27 cellular contexts compared by ENCODE assay signal in genomic region chr17:76551685-76552084, GRCh38. TPM values are rescaled to one million over a fixed set of nuclear protein-coding genes. Genes with fewer than 3 reads are reported as not detected.
A peak's percentile ranks its signal among the peaks of the same experiment; 100 is the strongest.
DNase-seq lines count a peak whose midpoint lies in the region; ATAC-seq, FAIRE-seq and TF ChIP-seq lines count a peak whose summit lies in the region.
"Had no signal": no experiment of that assay in that cellular context is flagged by ENCODE, and none has a peak within 500 bp of the region (broad histone marks: within the 10 kb centered on the region; RNA-seq: fewer than 3 reads in every experiment).

No MANE protein-coding gene starts in this region.

- H4K20me1 ChIP-seq in IMR-90 (ENCODE audit: insufficient read depth, low read length) (peaks cover 5% of the 10 kb centered on the region; the same call in 1 of the 2 replicates), H1 (replicated peaks in 1 of 2; ENCODE audit: control insufficient read depth in 1 of 2, insufficient read depth in 2 of 2, low read length in 2 of 2) (peaks cover 0 to 7% of the 10 kb centered on the region in 2 experiments), smooth muscle cell (ENCODE audit: low read depth) (no peaks in the 10 kb centered on the region)

- peak overlapping the region; percentile 91; the same call in 1 of the 2 replicates for H3K4ac ChIP-seq in IMR-90 (ENCODE audit: low read depth, low read length)
- no peak overlapping the region for H3K4ac ChIP-seq in H1 (replicated peaks; ENCODE audit: insufficient read length, low read depth, low read length)

- peaks cover 6% of the 10 kb centered on the region; the same call in 1 of the 2 replicates for H3K23me2 ChIP-seq in H1 (ENCODE audit: low read depth, low read length)

- no TSS peak for BruUV-seq in IMR-90 (replicated peaks; lab: Mats Ljungman, UMichigan)

- WGBS in IMR-90 (ENCODE audit: extremely low coverage in 2 of 2, insufficient read length in 1 of 2), 2 experiments = no CpG with 5 or more reads among the region's 4 CpGs
- WGBS in H1 (ENCODE audit: extremely low coverage in 1 of 2, insufficient coverage in 1 of 2, insufficient read length in 1 of 2, insufficient replicate concordance in 2 of 2, low coverage in 1 of 2, low lambda C conversion rate in 2 of 2, missing lambda C conversion rate in 1 of 2), 2 experiments = 88% methylated on average over 4 of the region's 4 CpGs; no CpG with 5 or more reads in 1 of the 2 experiments
- 95% methylated on average over 4 of the region's 4 CpGs for WGBS in smooth muscle cell (ENCODE audit: low lambda C conversion rate)

- TF ChIP-seq POLR2A in IMR-90 (IDR thresholded peaks at IDR 0.05; ENCODE audit: low read depth, low read length) = no peak
- TF ChIP-seq POLR2A in H1 (IDR thresholded peaks at IDR 0.05; ENCODE audit: control extremely low read depth in 1 of 2, low read depth in 2 of 2, low read length in 2 of 2) = no peak

- H2BK20ac ChIP-seq in IMR-90 (ENCODE audit: low read depth, low read length) (peak overlapping the region; percentile 92), H1 (ENCODE audit: low read length) (no peak overlapping the region)

- H3K4me1 ChIP-seq in IMR-90 (ENCODE audit: control insufficient read depth, insufficient read depth, low read length) (peaks cover 13% of the 10 kb centered on the region), H1 (replicated peaks in 1 of 4; ENCODE audit: control insufficient read depth in 3 of 4, insufficient read depth in 4 of 4, low read length in 3 of 4) (peaks cover 1 to 11% (median 4%) of the 10 kb centered on the region in 4 experiments; a peak in 5 of 7 replicates), smooth muscle cell (ENCODE audit: low read depth) (peaks cover 6% of the 10 kb centered on the region)

- H3K14ac ChIP-seq in IMR-90 (replicated peaks; ENCODE audit: low read depth, low read length) (peak overlapping the region; percentile 97), H1 (ENCODE audit: insufficient read length) (no peak overlapping the region)

- no peak overlapping the region for H2BK12ac ChIP-seq in H1 (ENCODE audit: low read depth, low read length)

- intact Hi-C loops in IMR-90 (cut with micrococcal nuclease) = no loop called here

- H3K23ac ChIP-seq in IMR-90 (ENCODE audit: low read depth, low read length) (peak overlapping the region; percentile 86; the same call in 1 of the 2 replicates), H1 (ENCODE audit: insufficient read length) (no peak overlapping the region)

- H4K5ac ChIP-seq in IMR-90 (ENCODE audit: low read depth, low read length) = peak overlapping the region; percentile 77
- no peak overlapping the region for H4K5ac ChIP-seq in H1 (ENCODE audit: insufficient read length, low read depth, low read length)

- H3K4me2 ChIP-seq in IMR-90 (ENCODE audit: low read depth, low read length) (no peak overlapping the region), H1 (ENCODE audit: insufficient read depth in 1 of 2, low read depth in 2 of 2, low read length in 2 of 2) (no peak overlapping the region), smooth muscle cell (peak overlapping the region; percentile 64)

- peak overlapping the region; percentile 8 for H2AK9ac ChIP-seq in IMR-90 (replicated peaks; ENCODE audit: low read depth, low read length, poor library complexity)

- DNase-seq in DMS153 (lab: John Stamatoyannopoulos, UW) (peak; percentile 14), DMS153 treated with DMSO at 0.1 percent for 48 hours (lab: John Stamatoyannopoulos, UW; ENCODE audit: unreplicated experiment) (no peak), IMR-90 (no peak), H1 (ENCODE audit: low read depth in 1 of 2, low spot score in 2 of 2) (no peak), smooth muscle cell (lab: John Stamatoyannopoulos, UW; ENCODE audit: unreplicated experiment) (no peak), NCI-H2227 (lab: John Stamatoyannopoulos, UW; ENCODE audit: unreplicated experiment) (no peak), omental fat pad (ENCODE audit: low spot score) (no peak), AML-193 (lab: John Stamatoyannopoulos, UW) (no peak)
- DNase-seq: activated CD4-positive, alpha-beta memory T cell treated with anti-CD3 and anti-CD28 coated beads for 36 hours; activated gamma-delta T cell treated with Interleukin-2 at 50 U/mL for 16 hours; activated T-cell treated with anti-CD3 and anti-CD28 coated beads for 4 hours; C1 segment of cervical spinal cord; effector memory CD4-positive, alpha-beta T cell; H7; left ventricle myocardium superior; MM.1S; NCI-H1930; NCI-H524 treated with DMSO at 0.1 percent for 48 hours; nucleus accumbens; T-helper 2 cell had no signal

- H4K91ac ChIP-seq in IMR-90 (ENCODE audit: insufficient read depth, low read depth, low read length) = peak overlapping the region; percentile 91
- H4K91ac ChIP-seq in H1 (replicated peaks; ENCODE audit: insufficient read length, low read length) = no peak overlapping the region

- no peaks in the 10 kb centered on the region for H3K36me3 ChIP-seq in IMR-90 (ENCODE audit: control insufficient read depth, insufficient read depth, low read length)
- no peaks in the 10 kb centered on the region for H3K36me3 ChIP-seq in H1 (ENCODE audit: control insufficient read depth in 2 of 4, insufficient read depth in 4 of 4, low read length in 3 of 4)
- no peaks in the 10 kb centered on the region for H3K36me3 ChIP-seq in smooth muscle cell (ENCODE audit: low read depth)
- H3K36me3 ChIP-seq: SJSA1, tibial nerve had no signal

- peaks cover 12% of the 10 kb centered on the region for H3K9me1 ChIP-seq in IMR-90 (ENCODE audit: insufficient read depth, low read length)

- H3K56ac ChIP-seq in IMR-90 (ENCODE audit: extremely low read depth, insufficient read depth, low read length) (no peak overlapping the region), H1 (replicated peaks; ENCODE audit: insufficient read length, low read depth, low read length) (no peak overlapping the region)

- H3K9ac ChIP-seq in IMR-90 (ENCODE audit: low read depth, low read length) (no peak overlapping the region), H1 (replicated peaks in 1 of 4; ENCODE audit: extremely low read depth in 1 of 4, low read depth in 3 of 4, low read length in 3 of 4) (no peak overlapping the region), smooth muscle cell (ENCODE audit: low read depth) (peak overlapping the region; percentile 9)

- H3K27ac ChIP-seq in IMR-90 (ENCODE audit: insufficient read depth, low read length) (peak overlapping the region; percentile 83; the same call in 1 of the 2 replicates), H1 (ENCODE audit: low read depth, low read length) (no peak overlapping the region), smooth muscle cell (ENCODE audit: low read depth) (peak overlapping the region; percentile 54)
- H3K27ac ChIP-seq: 22Rv1, SJSA1 had no signal

- no peak overlapping the region for H2AFZ ChIP-seq in IMR-90 (replicated peaks; ENCODE audit: low read length, poor library complexity)
- H2AFZ ChIP-seq in H1 (ENCODE audit: low read length) = no peak overlapping the region
- H2AFZ ChIP-seq in smooth muscle cell (ENCODE audit: low read depth) = no peak overlapping the region

- POLR2A ChIA-PET in IMR-90 (lab: Charles Lee; ENCODE audit: unreplicated experiment) (no interaction called here), H1 (lab: Charles Lee; ENCODE audit: partially characterized antibody) (interaction anchor here (1.0 to 1.8 kb wide), 5 partner anchors 9 to 72 kb away, joined by 3 to 6 read pairs (median 4); no protein-coding TSS in a partner anchor)

- H2AK5ac ChIP-seq in IMR-90 (ENCODE audit: low read depth, low read length) (no peak overlapping the region; the same call in 1 of the 2 replicates), H1 (ENCODE audit: low read depth, low read length) (no peak overlapping the region)

- no peak for TF ChIP-seq EP300 in H1 (IDR thresholded peaks at IDR 0.05; ENCODE audit: borderline replicate concordance in 1 of 2, low read depth in 2 of 2, low read length in 2 of 2)

- H3K18ac ChIP-seq in IMR-90 (ENCODE audit: low read depth, low read length) (peak overlapping the region; percentile 92), H1 (ENCODE audit: extremely low read depth, low read length) (no peak overlapping the region)

- H3K27me3 ChIP-seq in IMR-90 (ENCODE audit: control insufficient read depth, insufficient read depth, low read length) = no peaks in the 10 kb centered on the region
- no peaks in the 10 kb centered on the region for H3K27me3 ChIP-seq in H1 (replicated peaks in 1 of 4; ENCODE audit: control insufficient read depth in 3 of 4, extremely low read depth in 1 of 4, insufficient read depth in 3 of 4, low read length in 3 of 4)
- H3K27me3 ChIP-seq in smooth muscle cell (ENCODE audit: low read depth) = no peaks in the 10 kb centered on the region
- H3K27me3 ChIP-seq: SJSA1, tibial nerve had no signal

- FAIRE-seq in H1 (lab: Jason Lieb, UNC) = no peak
- FAIRE-seq: GM12878, GM19239 had no signal

- in situ Hi-C loops in IMR-90 (cut with MboI; ENCODE audit: low sequenced_read_pairs) = no loop called here

- TF ChIP-seq CTCF in IMR-90 (conservative IDR thresholded peaks at IDR 0.05; ENCODE audit: low read depth, low read length) (no peak), H1 (IDR thresholded peaks at IDR 0.05; ENCODE audit: control extremely low read depth in 1 of 3, insufficient read depth in 1 of 3, low read depth in 1 of 3, low read length in 3 of 3) (no peak), smooth muscle cell (IDR thresholded peaks at IDR 0.05; ENCODE audit: borderline replicate concordance, insufficient read depth, poor library complexity, severe bottlenecking) (no peak), omental fat pad (IDR thresholded peaks at IDR 0.05) (no peak)

- H2BK15ac ChIP-seq in IMR-90 (ENCODE audit: low read depth, low read length) (0 out of 3 replicates have a peak overlapping the region, but pooled peaks have one; percentile 53), H1 (ENCODE audit: low read length) (no peak overlapping the region)

- H3K4me3 ChIP-seq in IMR-90 (ENCODE audit: insufficient read depth, low read depth, low read length) (no peak overlapping the region), H1 (ENCODE audit: extremely low read depth in 1 of 4, insufficient read depth in 2 of 4, low read depth in 3 of 4, low read length in 4 of 4) (no peak overlapping the region), smooth muscle cell (no peak overlapping the region)
- H3K4me3 ChIP-seq: GM12878, SJSA1, tibial nerve had no signal

- ATAC-seq in IMR-90 (ENCODE audit: low read depth) (no peak), omental fat pad (ENCODE audit: low FRiP score) (no peak)
- ATAC-seq: left ventricle myocardium superior; stimulated activated memory B cell treated with anti-CD40 and anti-IgM and Interleukin-4, amounts not matched to agents 10 μg/mL and 1 μg/mL and 100 μg/mL, for 72 hours; WTC11 had no signal

- H2BK120ac ChIP-seq in IMR-90 (ENCODE audit: low read depth, low read length) = peak overlapping the region; percentile 96
- peak overlapping the region; percentile 6 for H2BK120ac ChIP-seq in H1 (replicated peaks; ENCODE audit: low read depth, low read length)

- TF ChIP-seq RAD21 in IMR-90 (IDR thresholded peaks at IDR 0.05; ENCODE audit: low read length) = no peak
- no peak for TF ChIP-seq RAD21 in H1 (IDR thresholded peaks at IDR 0.05 in 1 of 2, conservative IDR thresholded peaks at IDR 0.05 in 1 of 2; ENCODE audit: low read depth in 2 of 2, low read length in 2 of 2)

- H3K79me2 ChIP-seq in H1 (ENCODE audit: control insufficient read depth in 1 of 2, insufficient read depth in 2 of 2, low read length in 2 of 2) (no peaks in the 10 kb centered on the region; a peak in 1 of 4 replicates), smooth muscle cell (ENCODE audit: low read depth) (no peaks in the 10 kb centered on the region)

- H3K79me1 ChIP-seq in IMR-90 (ENCODE audit: low read depth in 1 of 2, low read length in 2 of 2) = peaks cover 3 to 16% of the 10 kb centered on the region in 2 experiments
- H3K79me1 ChIP-seq in H1 (ENCODE audit: low read depth, low read length) = no peaks in the 10 kb centered on the region

- H4K8ac ChIP-seq in IMR-90 (ENCODE audit: low read depth in 2 of 2, low read length in 2 of 2) (peak overlapping the region; percentile 39 to 94; a peak in 3 of 4 replicates), H1 (ENCODE audit: extremely low read depth, insufficient read depth, low read length) (no peak overlapping the region)

- CTCF ChIA-PET in IMR-90 (lab: Yijun Ruan, JAX) (no interaction called here), H1 (lab: Charles Lee; ENCODE audit: partially characterized antibody) (interaction anchor here (0.7 to 5.2 kb wide), 13 partner anchors 10 to 144 kb away, joined by 3 to 39 read pairs (median 4); partner anchors contain the start of gene PRCD)

- dilution Hi-C loops in IMR-90 (cut with HindIII; ENCODE audit: low sequenced_read_pairs, unreplicated experiment) = no loop called here

- H2BK5ac ChIP-seq in IMR-90 (ENCODE audit: low read depth, low read length, poor library complexity, severe bottlenecking) (peak overlapping the region; percentile 82), H1 (ENCODE audit: low read depth, low read length) (no peak overlapping the region; the same call in 1 of the 2 replicates)

- H3K9me3 ChIP-seq in IMR-90 (ENCODE audit: control insufficient read depth, insufficient read depth, low read length) (no peaks in the 10 kb centered on the region), H1 (ENCODE audit: insufficient read depth in 2 of 2, low read depth in 1 of 2, low read length in 1 of 2) (no peaks in the 10 kb centered on the region), smooth muscle cell (replicated peaks; ENCODE audit: low read depth) (no peaks in the 10 kb centered on the region)
- H3K9me3 ChIP-seq: SJSA1, tibial nerve had no signal

- H3F3A ChIP-seq in smooth muscle cell (ENCODE audit: low read depth) = peaks cover 5% of the 10 kb centered on the region

RNA-seq across cellular contexts. Expression of gene PRCD, which starts 11.8 kb away (rescaled TPM):
- total RNA-seq in IMR-90 (2012; rRNA removed) = under 0.01 TPM in 1 of 2 replicates, not detected in the other
- polyA plus RNA-seq in IMR-90 (2012; rRNA removed) = 0.32 TPM in 2 replicates
- polyA plus RNA-seq in IMR-90 (2012; cell fraction: cytosol; rRNA removed) = 0.24 and 0.26 TPM in 2 replicates
- 1.4 and 3.8 TPM in 2 replicates for polyA plus RNA-seq in IMR-90 (2012; cell fraction: nucleus; rRNA removed; ENCODE audit: low replicate concordance)
- total RNA-seq in H1 (2021; fragmentation: NEBNext Ultra II Directional; extraction: Animal tissue kit (Norgen Biotek cat#: 25700)) = 1.4 and 2.1 TPM in 2 replicates
- 0.77 and 1.1 TPM in 2 replicates for polyA plus RNA-seq in H1 (2011; rRNA removed)
- 1.4 TPM for polyA plus RNA-seq in H1 (2011; cell fraction: cytosol; rRNA removed)
- 3.1 TPM for polyA plus RNA-seq in H1 (2011; cell fraction: nucleus; rRNA removed)
- 1.1 to 1.6 TPM (median 1.5 TPM) in 4 replicates for polyA plus RNA-seq in H1 (2012, experiment 1 of 2)
- 2.3 TPM for polyA plus RNA-seq in H1 (2012, experiment 2 of 2)
- polyA plus RNA-seq in H1 (2013, experiment 1 of 2) = 2.0 TPM
- polyA plus RNA-seq in H1 (2013, experiment 2 of 2) = 1.5 TPM
- 0.12 and 0.22 TPM in 2 replicates for polyA minus RNA-seq in H1 (2011; rRNA and poly(A)+ RNA removed)
- polyA minus RNA-seq in H1 (2011; cell fraction: cytosol; rRNA and poly(A)+ RNA removed) = not detected
- 3.5 TPM for polyA minus RNA-seq in H1 (2011; cell fraction: nucleus; rRNA and poly(A)+ RNA removed)
- total RNA-seq in smooth muscle cell = 0.31 and 1.4 TPM in 2 replicates
- 5.0 and 5.8 TPM in 2 replicates for polyA plus RNA-seq in smooth muscle cell
- total RNA-seq in omental fat pad = 10 to 100 TPM in 1 of 4 donors, 1 to 10 TPM in 3; 2.3 to 20.0 (median 3.5) TPM
- total RNA-seq: activated CD4-positive, alpha-beta memory T cell treated with anti-CD3 and anti-CD28 coated beads for 36 hours had no signal

RNA-seq across cellular contexts. Expression of gene CYGB, which starts 14.2 kb away (rescaled TPM):
- 1.3 and 1.7 TPM in 2 replicates for total RNA-seq in IMR-90 (2012; rRNA removed)
- 2.9 and 3.5 TPM in 2 replicates for polyA plus RNA-seq in IMR-90 (2012; rRNA removed)
- polyA plus RNA-seq in IMR-90 (2012; cell fraction: cytosol; rRNA removed) = 3.6 and 4.3 TPM in 2 replicates
- polyA plus RNA-seq in IMR-90 (2012; cell fraction: nucleus; rRNA removed; ENCODE audit: low replicate concordance) = 1.2 and 1.9 TPM in 2 replicates
- total RNA-seq in H1 (2021; fragmentation: NEBNext Ultra II Directional; extraction: Animal tissue kit (Norgen Biotek cat#: 25700)) = 3.7 and 4.0 TPM in 2 replicates
- polyA plus RNA-seq in H1 (2011; rRNA removed) = 2.7 and 3.3 TPM in 2 replicates
- 1.7 TPM for polyA plus RNA-seq in H1 (2011; cell fraction: cytosol; rRNA removed)
- polyA plus RNA-seq in H1 (2011; cell fraction: nucleus; rRNA removed) = 1.7 TPM
- 1.4 to 3.4 TPM (median 2.9 TPM) in 4 replicates for polyA plus RNA-seq in H1 (2012, experiment 1 of 2)
- 4.0 TPM for polyA plus RNA-seq in H1 (2012, experiment 2 of 2)
- polyA plus RNA-seq in H1 (2013, experiment 1 of 2) = 2.8 TPM
- polyA plus RNA-seq in H1 (2013, experiment 2 of 2) = 2.8 TPM
- polyA minus RNA-seq in H1 (2011; rRNA and poly(A)+ RNA removed) = 0.19 and 1.4 TPM in 2 replicates
- polyA minus RNA-seq in H1 (2011; cell fraction: cytosol; rRNA and poly(A)+ RNA removed) = 0.66 TPM
- polyA minus RNA-seq in H1 (2011; cell fraction: nucleus; rRNA and poly(A)+ RNA removed) = 0.80 TPM
- 4.9 and 13.9 TPM in 2 replicates for total RNA-seq in smooth muscle cell
- polyA plus RNA-seq in smooth muscle cell = 20.5 and 22.2 TPM in 2 replicates
- total RNA-seq in omental fat pad = 10 to 100 TPM; 18.9 to 46.2 (median 35.2) TPM
- total RNA-seq: activated CD4-positive, alpha-beta memory T cell treated with anti-CD3 and anti-CD28 coated beads for 36 hours had no signal
- polyA plus RNA-seq: GM12878 had no signal

RNA-seq across cellular contexts. Expression of gene ST6GALNAC2, which starts 34.0 kb away (rescaled TPM):
- total RNA-seq in IMR-90 (2012; rRNA removed) = not detected in 2 replicates
- 0.10 TPM in 1 of 2 replicates, not detected in the other for polyA plus RNA-seq in IMR-90 (2012; rRNA removed)
- polyA plus RNA-seq in IMR-90 (2012; cell fraction: cytosol; rRNA removed) = 0.06 and 0.18 TPM in 2 replicates
- polyA plus RNA-seq in IMR-90 (2012; cell fraction: nucleus; rRNA removed; ENCODE audit: low replicate concordance) = 0.03 and 0.25 TPM in 2 replicates
- total RNA-seq in H1 (2021; fragmentation: NEBNext Ultra II Directional; extraction: Animal tissue kit (Norgen Biotek cat#: 25700)) = not detected in 2 replicates
- 0.09 TPM in 1 of 2 replicates, not detected in the other for polyA plus RNA-seq in H1 (2011; rRNA removed)
- polyA plus RNA-seq in H1 (2011; cell fraction: cytosol; rRNA removed) = not detected
- polyA plus RNA-seq in H1 (2011; cell fraction: nucleus; rRNA removed) = not detected
- polyA plus RNA-seq in H1 (2012, experiment 1 of 2) = not detected in 4 replicates
- not detected for polyA plus RNA-seq in H1 (2012, experiment 2 of 2)
- not detected for polyA plus RNA-seq in H1 (2013, experiment 1 of 2)
- polyA plus RNA-seq in H1 (2013, experiment 2 of 2) = not detected
- polyA minus RNA-seq in H1 (2011; rRNA and poly(A)+ RNA removed) = not detected in 2 replicates
- polyA minus RNA-seq in H1 (2011; cell fraction: cytosol; rRNA and poly(A)+ RNA removed) = not detected
- not detected for polyA minus RNA-seq in H1 (2011; cell fraction: nucleus; rRNA and poly(A)+ RNA removed)
- total RNA-seq in smooth muscle cell = 6.9 and 9.9 TPM in 2 replicates
- 1.2 and 13.2 TPM in 2 replicates for polyA plus RNA-seq in smooth muscle cell
- total RNA-seq in omental fat pad = 10 to 100 TPM in 2 of 4 donors, 1 to 10 TPM in 2; 4.2 to 12.1 (median 9.7) TPM
- total RNA-seq: WTC11 had no signal

RNA-seq across cellular contexts. Expression of gene RHBDF2, which starts 50.5 kb away (rescaled TPM):
- total RNA-seq in IMR-90 (2012; rRNA removed) (1.3 and 1.4 TPM in 2 replicates), smooth muscle cell (4.9 and 12.2 TPM in 2 replicates), omental fat pad (10 to 100 TPM; 29.9 to 77.9 (median 56.7) TPM)
- polyA plus RNA-seq in IMR-90 (2012; rRNA removed) (8.3 and 10.0 TPM in 2 replicates), H1 (2011; rRNA removed) (21.2 and 27.9 TPM in 2 replicates), smooth muscle cell (20.5 and 25.4 TPM in 2 replicates)
- 6.7 and 10.1 TPM in 2 replicates for polyA plus RNA-seq in IMR-90 (2012; cell fraction: cytosol; rRNA removed)
- polyA plus RNA-seq in IMR-90 (2012; cell fraction: nucleus; rRNA removed; ENCODE audit: low replicate concordance) = 29.5 and 54.3 TPM in 2 replicates
- total RNA-seq in H1 (2021; fragmentation: NEBNext Ultra II Directional; extraction: Animal tissue kit (Norgen Biotek cat#: 25700)) = 25.9 and 26.2 TPM in 2 replicates
- 15.5 TPM for polyA plus RNA-seq in H1 (2011; cell fraction: cytosol; rRNA removed)
- polyA plus RNA-seq in H1 (2011; cell fraction: nucleus; rRNA removed) = 46.6 TPM
- polyA plus RNA-seq in H1 (2012, experiment 1 of 2) = 16.4 to 25.4 TPM (median 22.4 TPM) in 4 replicates
- polyA plus RNA-seq in H1 (2012, experiment 2 of 2) = 15.6 TPM
- polyA plus RNA-seq in H1 (2013, experiment 1 of 2) = 30.8 TPM
- 30.3 TPM for polyA plus RNA-seq in H1 (2013, experiment 2 of 2)
- 12.5 and 16.5 TPM in 2 replicates for polyA minus RNA-seq in H1 (2011; rRNA and poly(A)+ RNA removed)
- polyA minus RNA-seq in H1 (2011; cell fraction: cytosol; rRNA and poly(A)+ RNA removed) = 16.4 TPM
- 22.9 TPM for polyA minus RNA-seq in H1 (2011; cell fraction: nucleus; rRNA and poly(A)+ RNA removed)
